Comparison of ENCODE assay signal across 20 cellular contexts in the genomic region with DNA sequence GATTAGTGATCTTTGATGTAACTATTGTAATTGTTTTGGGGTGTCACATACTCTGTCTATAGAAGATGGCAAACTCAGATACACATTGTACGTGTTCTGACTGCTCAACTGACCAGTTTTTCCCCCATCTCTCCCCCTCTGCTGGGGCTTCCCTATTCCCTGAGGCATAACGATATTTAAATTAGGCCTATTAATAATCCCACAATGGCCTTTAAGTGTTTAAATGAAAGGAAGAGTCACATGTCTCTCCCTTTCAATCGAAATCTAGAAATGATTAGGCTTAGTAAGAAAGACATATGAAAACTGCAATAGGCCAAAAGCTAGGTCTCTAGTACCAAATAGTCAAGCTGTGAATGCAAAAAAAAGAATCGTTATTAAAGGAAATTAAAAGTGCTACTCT.
"Had no signal": no experiment of that assay in that cellular context is flagged by ENCODE, and none has a peak within 500 bp of the region (broad histone marks: within the 10 kb centered on the region; RNA-seq: fewer than 3 reads in every experiment).

No MANE protein-coding gene starts in this region.

- DNase-seq: activated CD4-positive, alpha-beta T cell treated with anti-CD3 and anti-CD28 coated beads, Interleukin-2, amount 50 U/mL, for 4 hours; activated CD8-positive, alpha-beta memory T cell treated with anti-CD3 and anti-CD28 coated beads for 24 hours; activated CD8-positive, alpha-beta memory T cell treated with anti-CD3 and anti-CD28 coated beads, Interleukin-2, amount 50 U/mL, for 4 hours; activated naive CD4-positive, alpha-beta T cell; activated naive CD8-positive, alpha-beta T cell treated with anti-CD3 and anti-CD28 coated beads for 36 hours; activated T-cell treated with anti-CD3 and anti-CD28 coated beads, Interleukin-2, amount 50 U/mL, for 4 hours; central memory CD4-positive, alpha-beta T cell; effector memory CD4-positive, alpha-beta T cell; esophagus squamous epithelium; gastrocnemius medialis; hippocampal formation; left ventricle myocardium inferior; mammary epithelial cell; naive thymus-derived CD8-positive, alpha-beta T cell; sigmoid colon; stimulated activated CD4-positive, alpha-beta T cell treated with anti-CD3 and anti-CD28 coated beads, Interleukin-15, amount 100 ng/mL, for 24 hours; stomach; transverse colon had no signal

- ATAC-seq: activated T-cell treated with anti-CD3 and anti-CD28 coated beads, Interleukin-2, amount 50 U/mL, for 4 hours; gastrocnemius medialis; naive thymus-derived CD8-positive, alpha-beta T cell; stimulated activated memory B cell treated with anti-CD40 and anti-IgM and Interleukin-4, amounts not matched to agents 10 μg/mL and 1 μg/mL and 100 μg/mL, for 72 hours; WTC11 had no signal
